Comparison of ENCODE assay signal across 12 cellular contexts in the genomic region with DNA sequence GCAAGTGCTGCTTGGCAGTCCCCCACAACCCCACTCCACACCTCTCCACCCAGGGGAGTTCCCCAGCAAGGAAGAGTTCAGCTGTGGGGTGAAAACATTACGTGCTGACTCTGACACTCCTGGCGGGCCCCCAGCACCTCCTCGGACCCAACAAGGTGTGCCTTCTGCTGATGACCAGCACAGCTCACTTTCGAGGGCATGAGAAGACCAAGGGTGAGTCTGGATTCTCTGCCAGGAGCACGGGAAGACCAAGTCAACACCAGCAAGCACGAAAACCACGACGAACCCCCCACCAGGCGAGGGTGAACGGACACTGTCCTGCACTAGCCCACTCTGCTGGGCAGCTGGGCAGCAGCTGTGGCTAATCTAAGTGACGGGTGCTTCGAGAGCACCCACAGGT. TPM values are rescaled to one million over a fixed set of nuclear protein-coding genes. Genes with fewer than 3 reads are reported as not detected.
DNase-seq lines count a peak whose midpoint lies in the region; ATAC-seq and TF ChIP-seq lines count a peak whose summit lies in the region.
"Had no signal": no experiment of that assay in that cellular context is flagged by ENCODE, and none has a peak within 500 bp of the region (broad histone marks: within the 10 kb centered on the region; RNA-seq: fewer than 3 reads in every experiment).

No MANE protein-coding gene starts in this region.

- peak overlapping the region; percentile 64 for H3K27ac Mint-ChIP-seq in central memory CD8-positive, alpha-beta T cell (ENCODE audit: low read depth)
- no peak overlapping the region for H3K27ac Mint-ChIP-seq in neural progenitor cell

- H3K36me3 ChIP-seq in SK-N-SH (replicated peaks in 1 of 2; ENCODE audit: control insufficient read depth in 1 of 2, insufficient read depth in 2 of 2, low read length in 1 of 2): peaks cover 3 to 25% of the 10 kb centered on the region in 2 experiments
- H3K36me3 ChIP-seq in OCI-LY1 (ENCODE audit: insufficient read depth, low read length): peaks cover 38% of the 10 kb centered on the region; the same call in 1 of the 2 replicates
- no peaks in the 10 kb centered on the region for H3K36me3 ChIP-seq in neural progenitor cell

- POLR2A ChIA-PET in SK-N-SH (lab: Yijun Ruan, JAX): interaction anchor here (1.3 kb wide), 1 partner anchor 9 kb away, joined by 3 read pairs; no protein-coding TSS in a partner anchor

- H2AFZ ChIP-seq in SK-N-SH (ENCODE audit: low read depth) (no peak overlapping the region), OCI-LY1 (ENCODE audit: low read length) (no peak overlapping the region), neural progenitor cell (replicated peaks) (no peak overlapping the region)

- H3K4me3 ChIP-seq in SK-N-SH (ENCODE audit: low read depth in 2 of 2, low read length in 1 of 2): no peak overlapping the region
- peak overlapping the region; percentile 92 for H3K4me3 ChIP-seq in OCI-LY1 (ENCODE audit: low read depth, low read length, poor library complexity, severe bottlenecking)
- H3K4me3 ChIP-seq in neural progenitor cell: peak overlapping the region; percentile 84

- no peaks in the 10 kb centered on the region for H3K9me3 Mint-ChIP-seq in central memory CD8-positive, alpha-beta T cell
- H3K9me3 Mint-ChIP-seq in neural progenitor cell: no peaks in the 10 kb centered on the region

- intact Hi-C loops in posterior vena cava (cut with DNase I): no loop called here

- no peaks in the 10 kb centered on the region for H3F3A ChIP-seq in SK-N-SH (replicated peaks; ENCODE audit: insufficient read depth)
- H3F3A ChIP-seq in OCI-LY1 (ENCODE audit: insufficient read depth, low read length): no peaks in the 10 kb centered on the region
- peaks cover 11% of the 10 kb centered on the region for H3F3A ChIP-seq in neural progenitor cell (ENCODE audit: low read depth)

- no peak for ATAC-seq in SK-N-SH treated with all-trans-retinoic acid at 6 μM for 48 hours
- no peak for ATAC-seq in central memory CD8-positive, alpha-beta T cell (replicated peaks; ENCODE audit: extremely low read depth, poor library complexity, severe bottlenecking)
- ATAC-seq in HG03457 (IDR thresholded peaks at IDR 0.05; ENCODE audit: unreplicated experiment): no peak

- no peaks in the 10 kb centered on the region for H3K9me3 ChIP-seq in SK-N-SH
- H3K9me3 ChIP-seq in OCI-LY1 (ENCODE audit: low read length): no peaks in the 10 kb centered on the region
- H3K9me3 ChIP-seq in neural progenitor cell (ENCODE audit: low read depth): no peaks in the 10 kb centered on the region

- DNase-seq in SK-N-SH (no peak), neural progenitor cell (ENCODE audit: low spot score) (no peak), posterior vena cava (ENCODE audit: low spot score) (no peak), NCI-H187 (lab: John Stamatoyannopoulos, UW) (no peak)
- DNase-seq in central memory CD8-positive, alpha-beta T cell (ENCODE audit: low spot score in 2 of 2): no peak
- DNase-seq: 8988T; activated CD8-positive, alpha-beta memory T cell treated with anti-CD3 and anti-CD28 coated beads for 24 hours; NCI-H2029 had no signal

- H3K27me3 ChIP-seq in SK-N-SH (ENCODE audit: insufficient read depth) (no peaks in the 10 kb centered on the region), OCI-LY1 (ENCODE audit: insufficient read depth, low read length) (no peaks in the 10 kb centered on the region), neural progenitor cell (peaks cover 8% of the 10 kb centered on the region)
- H3K27me3 ChIP-seq: cardiac muscle cell had no signal

- H3K4me1 ChIP-seq in SK-N-SH (ENCODE audit: control insufficient read depth in 1 of 2, insufficient read depth in 2 of 2, low read depth in 1 of 2, low read length in 1 of 2) (peaks cover 0 to 12% of the 10 kb centered on the region in 2 experiments; a peak in 2 of 4 replicates), OCI-LY1 (ENCODE audit: insufficient read depth, low read length, severe bottlenecking) (peaks cover 39% of the 10 kb centered on the region), neural progenitor cell (no peaks in the 10 kb centered on the region)

- WGBS in SK-N-SH (ENCODE audit: low lambda C conversion rate): 50% methylated on average over 2 of the region's 12 CpGs

- 0 out of 2 replicates have a peak, but pooled peaks cover 5% of the 10 kb centered on the region for H3K79me2 ChIP-seq in SK-N-SH (ENCODE audit: insufficient read depth)
- peaks cover 3% of the 10 kb centered on the region; the same call in 1 of the 2 replicates for H3K79me2 ChIP-seq in OCI-LY1 (ENCODE audit: insufficient read depth, low read length)
- H3K79me2 ChIP-seq in neural progenitor cell (ENCODE audit: low read depth): peaks cover 11% of the 10 kb centered on the region

- no peaks in the 10 kb centered on the region for H3K27me3 Mint-ChIP-seq in central memory CD8-positive, alpha-beta T cell
- peaks cover 6% of the 10 kb centered on the region for H3K27me3 Mint-ChIP-seq in neural progenitor cell (ENCODE audit: insufficient read depth, low read depth)

- H3K27ac ChIP-seq in SK-N-SH (ENCODE audit: low read depth in 2 of 2, low read length in 1 of 2): no peak overlapping the region
- H3K27ac ChIP-seq in OCI-LY1 (ENCODE audit: low read depth, low read length, poor library complexity, severe bottlenecking): peak overlapping the region; percentile 45
- no peak overlapping the region for H3K27ac ChIP-seq in neural progenitor cell
- H3K27ac ChIP-seq: cardiac muscle cell had no signal

- H3K9ac ChIP-seq in SK-N-SH (no peak overlapping the region), OCI-LY1 (ENCODE audit: low read length) (peak overlapping the region; percentile 77; the same call in 1 of the 2 replicates), neural progenitor cell (no peak overlapping the region)

- CTCF ChIA-PET in SK-N-SH (lab: Yijun Ruan, JAX): interaction anchor here (1.0 to 2.2 kb wide), 2 partner anchors 11 to 14 kb away, joined by 3 to 12 read pairs; no protein-coding TSS in a partner anchor

- no peak for TF ChIP-seq RAD21 in SK-N-SH (IDR thresholded peaks at IDR 0.05; ENCODE audit: low read length)

- H4K20me1 ChIP-seq in SK-N-SH (ENCODE audit: insufficient read depth) (no peaks in the 10 kb centered on the region), OCI-LY1 (ENCODE audit: insufficient read depth, low read length) (no peaks in the 10 kb centered on the region), neural progenitor cell (ENCODE audit: low read depth) (peaks cover 16% of the 10 kb centered on the region)

- peaks cover 20% of the 10 kb centered on the region for H3K36me3 Mint-ChIP-seq in central memory CD8-positive, alpha-beta T cell (ENCODE audit: insufficient read depth)
- H3K36me3 Mint-ChIP-seq in neural progenitor cell: peaks cover 2% of the 10 kb centered on the region

- H3K9me2 ChIP-seq in SK-N-SH: no peaks in the 10 kb centered on the region
- H3K9me2 ChIP-seq in OCI-LY1 (ENCODE audit: low read depth, low read length): no peaks in the 10 kb centered on the region

- TF ChIP-seq EP300 in SK-N-SH (IDR thresholded peaks at IDR 0.05; ENCODE audit: borderline replicate concordance in 1 of 2, low read depth in 1 of 2, low read length in 1 of 2): no peak

- H3K4me3 Mint-ChIP-seq in central memory CD8-positive, alpha-beta T cell: peak overlapping the region; percentile 80
- H3K4me3 Mint-ChIP-seq in neural progenitor cell: peak overlapping the region; percentile 92

- H3K4me1 Mint-ChIP-seq in central memory CD8-positive, alpha-beta T cell: peaks cover 22% of the 10 kb centered on the region
- peaks cover 14% of the 10 kb centered on the region for H3K4me1 Mint-ChIP-seq in neural progenitor cell

- TF ChIP-seq CTCF in SK-N-SH (IDR thresholded peaks at IDR 0.05) (no peak), OCI-LY1 (IDR thresholded peaks at IDR 0.05; ENCODE audit: low read length) (no peak), neural progenitor cell (IDR thresholded peaks at IDR 0.05) (no peak)

- H3K4me2 ChIP-seq in SK-N-SH: peak overlapping the region; percentile 96; the same call in 1 of the 2 replicates
- peak overlapping the region; percentile 88 for H3K4me2 ChIP-seq in OCI-LY1 (ENCODE audit: low read length)
- peak overlapping the region; percentile 87 for H3K4me2 ChIP-seq in neural progenitor cell

TF ChIP-seq in SK-N-SH treated with all-trans-retinoic acid at 6 μM for 48 hours, 23 proteins besides CTCF, POLR2A, EP300 and RAD21:
- TF ChIP-seq ZFP3 (CRISPR knock-in tag; IDR thresholded peaks at IDR 0.05): no peak

RNA-seq across cellular contexts. Expression of gene ALG12, which starts 1.4 kb away (rescaled TPM):
- 7.5 and 9.9 TPM in 2 replicates for polyA plus RNA-seq in SK-N-SH (2012; rRNA removed)
- 6.0 and 8.3 TPM in 2 replicates for polyA plus RNA-seq in SK-N-SH (2012; cell fraction: cytosol; rRNA removed)
- 23.2 and 25.7 TPM in 2 replicates for polyA plus RNA-seq in SK-N-SH (2012; cell fraction: nucleus; rRNA removed)
- 4.9 and 14.2 TPM in 2 replicates for total RNA-seq in neural progenitor cell (ENCODE audit: low replicate concordance)
- total RNA-seq in posterior vena cava: 10 to 100 TPM in 1 of 2 donors, 1 to 10 TPM in 1; 8.9 to 11.7 TPM

RNA-seq across cellular contexts. Expression of gene CRELD2, which starts 1.6 kb away (rescaled TPM):
- 92.5 and 113 TPM in 2 replicates for polyA plus RNA-seq in SK-N-SH (2012; rRNA removed)
- 66.3 and 80.8 TPM in 2 replicates for polyA plus RNA-seq in SK-N-SH (2012; cell fraction: cytosol; rRNA removed)
- polyA plus RNA-seq in SK-N-SH (2012; cell fraction: nucleus; rRNA removed): 104 and 142 TPM in 2 replicates
- total RNA-seq in neural progenitor cell (ENCODE audit: low replicate concordance) (12.2 and 22.6 TPM in 2 replicates), posterior vena cava (10 to 100 TPM; 27.5 to 45.4 TPM)

RNA-seq across cellular contexts. Expression of gene PIM3, which starts 43.7 kb away (rescaled TPM):
- 9.9 and 15.3 TPM in 2 replicates for polyA plus RNA-seq in SK-N-SH (2012; rRNA removed)
- polyA plus RNA-seq in SK-N-SH (2012; cell fraction: cytosol; rRNA removed): 6.3 and 10.1 TPM in 2 replicates
- 22.4 and 23.7 TPM in 2 replicates for polyA plus RNA-seq in SK-N-SH (2012; cell fraction: nucleus; rRNA removed)
- total RNA-seq in neural progenitor cell (ENCODE audit: low replicate concordance): 15.1 and 37.2 TPM in 2 replicates
- 10 to 100 TPM; 29.9 to 37.2 TPM for total RNA-seq in posterior vena cava

Comparison
In these comparisons a context has a peak if more than half of its experiments do, and no peak if none do; other contexts are left out.
1. H3K4me3 ChIP-seq: peak in OCI-LY1 (single experiment) and neural progenitor cell (single experiment); none in SK-N-SH (0 of 2).
2. Peak in every context shown above with its lines, with median percentiles within 50 percentile points of each other: H3K4me2 ChIP-seq.